ENCODE assay signal across 8 cellular contexts in genomic region chr4:147866532-147867271, GRCh38.
DNase-seq lines count a peak whose midpoint lies in the region; TF ChIP-seq lines count a peak whose summit lies in the region.

No MANE protein-coding gene starts in this region.

- H2AFZ ChIP-seq in GM23248 (no peak overlapping the region), neural progenitor cell (replicated peaks) (no peak overlapping the region)

- H3K9me2 ChIP-seq in GM23248 (ENCODE audit: insufficient read depth): no peaks in the 10 kb centered on the region

- H3K27me3 ChIP-seq in GM23248 (replicated peaks; ENCODE audit: insufficient read depth) (no peaks in the 10 kb centered on the region), Peyer's patch (no peaks in the 10 kb centered on the region), neural progenitor cell (no peaks in the 10 kb centered on the region)

- H3K36me3 ChIP-seq in GM23248 (ENCODE audit: low read depth): peaks cover 11% of the 10 kb centered on the region; the same call in 1 of the 2 replicates
- no peaks in the 10 kb centered on the region for H3K36me3 ChIP-seq in Peyer's patch
- no peaks in the 10 kb centered on the region for H3K36me3 ChIP-seq in neural progenitor cell

- H3K9ac ChIP-seq in GM23248 (peak overlapping the region; percentile 44), neural progenitor cell (no peak overlapping the region)

- H4K20me1 ChIP-seq in GM23248 (ENCODE audit: insufficient read depth) (no peaks in the 10 kb centered on the region; the same call in 1 of the 2 replicates), neural progenitor cell (ENCODE audit: low read depth) (no peaks in the 10 kb centered on the region)

- H3K4me3 Mint-ChIP-seq in neural progenitor cell: no peak overlapping the region

- H3K4me2 ChIP-seq in GM23248 (ENCODE audit: unreplicated experiment) (peak overlapping the region; percentile 59), neural progenitor cell (no peak overlapping the region)

- peak overlapping the region; percentile 62 for H3K27ac ChIP-seq in GM23248
- no peak overlapping the region for H3K27ac ChIP-seq in Peyer's patch
- no peak overlapping the region for H3K27ac ChIP-seq in neural progenitor cell

- TF ChIP-seq POLR2A in Peyer's patch (IDR thresholded peaks at IDR 0.05): no peak

- in situ Hi-C loops in GM23248 (cut with MboI): loop anchor here (5.0 to 25.0 kb wide), 3 partner anchors 159 to 704 kb away; no protein-coding TSS in a partner anchor

- peak; percentile 87 for DNase-seq in EL
- DNase-seq in GM23248: peak; percentile 88
- peak; percentile 88 for DNase-seq in Kasumi-1 (lab: John Stamatoyannopoulos, UW)
- peak; percentile 87 to 97 (median 90) for DNase-seq in Peyer's patch
- peak; percentile 79 for DNase-seq in activated T-helper 1 cell treated with Interleukin-2 at 50 U/mL for 16 hours (ENCODE audit: low read depth)
- DNase-seq in fibroblast of the conjunctiva (ENCODE audit: low read depth): peak; percentile 90
- DNase-seq in neural progenitor cell (ENCODE audit: low spot score): peak; percentile 94
- peak; percentile 77 for DNase-seq in stromal cell of bone marrow (ENCODE audit: low read depth)

- H3K4me3 ChIP-seq in GM23248: no peak overlapping the region
- no peak overlapping the region for H3K4me3 ChIP-seq in Peyer's patch
- H3K4me3 ChIP-seq in neural progenitor cell: no peak overlapping the region

- peaks cover 2% of the 10 kb centered on the region for H3K36me3 Mint-ChIP-seq in neural progenitor cell

- H3K4me1 ChIP-seq in GM23248 (ENCODE audit: insufficient read depth): peaks cover 35% of the 10 kb centered on the region
- H3K4me1 ChIP-seq in Peyer's patch: no peaks in the 10 kb centered on the region
- no peaks in the 10 kb centered on the region for H3K4me1 ChIP-seq in neural progenitor cell

- H3K4me1 Mint-ChIP-seq in neural progenitor cell: no peaks in the 10 kb centered on the region

- peaks cover 4% of the 10 kb centered on the region for H3K27me3 Mint-ChIP-seq in neural progenitor cell (ENCODE audit: insufficient read depth, low read depth)

- H3K79me2 ChIP-seq in GM23248 (ENCODE audit: insufficient read depth) (peaks cover 45% of the 10 kb centered on the region), neural progenitor cell (ENCODE audit: low read depth) (no peaks in the 10 kb centered on the region)

- H3K9me3 ChIP-seq in GM23248 (ENCODE audit: low read depth) (no peaks in the 10 kb centered on the region), Peyer's patch (no peaks in the 10 kb centered on the region), neural progenitor cell (ENCODE audit: low read depth) (no peaks in the 10 kb centered on the region)

- H3K9me3 Mint-ChIP-seq in neural progenitor cell: no peaks in the 10 kb centered on the region

- no peak overlapping the region for H3K27ac Mint-ChIP-seq in neural progenitor cell

- peak; percentile 86 to 100 (median 99) for TF ChIP-seq CTCF in Peyer's patch (IDR thresholded peaks at IDR 0.05)
- peak; percentile 100 for TF ChIP-seq CTCF in neural progenitor cell (IDR thresholded peaks at IDR 0.05)

- WGBS in GM23248 (ENCODE audit: low coverage in 1 of 2, low lambda C conversion rate in 2 of 2, missing lambda C conversion rate in 2 of 2), 2 experiments: 1 to 5% methylated on average over 2 of the region's 2 CpGs

- peaks cover 22% of the 10 kb centered on the region for H3F3A ChIP-seq in GM23248 (ENCODE audit: insufficient read depth)
- H3F3A ChIP-seq in neural progenitor cell (ENCODE audit: low read depth): no peaks in the 10 kb centered on the region
